Comparison of ENCODE assay signal across 31 cellular contexts in genomic region chr14:76597387-76597786, GRCh38.
"Had no signal": no experiment of that assay in that cellular context is flagged by ENCODE, and none has a peak within 500 bp of the region (broad histone marks: within the 10 kb centered on the region; RNA-seq: fewer than 3 reads in every experiment).

No MANE protein-coding gene starts in this region.

- DNase-seq: activated CD4-positive, alpha-beta memory T cell treated with anti-CD3 and anti-CD28 coated beads for 36 hours; activated CD4-positive, alpha-beta T cell treated with anti-CD3 and anti-CD28 coated beads, Interleukin-2, amount 10 ng/mL, durations not matched to agents 7 days and 5 days; activated CD4-positive, CD25-positive, alpha-beta regulatory T cell; activated CD8-positive, alpha-beta memory T cell treated with anti-CD3 and anti-CD28 coated beads for 24 hours; activated effector memory CD4-positive, alpha-beta T cell treated with anti-CD3 and anti-CD28 coated beads, Interleukin-2, amount 50 U/mL, for 16 hours; activated naive CD4-positive, alpha-beta T cell treated with Interleukin-2 at 50 U/mL for 16 hours; activated naive CD8-positive, alpha-beta T cell treated with anti-CD3 and anti-CD28 coated beads, Interleukin-2, amount 50 U/mL, for 24 hours; activated T-cell treated with anti-CD3 and anti-CD28 coated beads, Interleukin-2, amount 50 U/mL, for 4 hours; amniotic stem cell; Karpas-422; MM.1S; NCI-H1105; NCI-H1436 treated with DMSO at 0.1 percent for 48 hours; NCI-H187 treated with DMSO at 0.1 percent for 48 hours; NCI-H2107; NCI-H2171 treated with DMSO at 0.1 percent for 48 hours; NCI-H226; NCI-H510A; NCI-H526 treated with DMSO at 0.1 percent for 48 hours; NCI-H82; RPMI8226; T-cell; T-helper 2 cell; T1000 had no signal

- H3K9me3 ChIP-seq: ascending aorta had no signal

- H3K27ac ChIP-seq: ascending aorta, SK-N-MC, VCaP had no signal

- ATAC-seq: activated naive CD4-positive, alpha-beta T cell treated with anti-CD3 and anti-CD28 coated beads, Interleukin-2, amount 50 U/mL, for 72 hours; activated naive CD8-positive, alpha-beta T cell treated with anti-CD3 and anti-CD28 coated beads, Interleukin-2, amount 50 U/mL, for 24 hours; activated T-cell treated with anti-CD3 and anti-CD28 coated beads, Interleukin-2, amount 50 U/mL, for 4 hours; K562; Panc1; Right ventricle myocardium inferior; T-cell had no signal

- H3K4me3 ChIP-seq: ascending aorta, K562, SK-N-MC had no signal

- H3K36me3 ChIP-seq: ascending aorta had no signal

- H3K27me3 ChIP-seq: ascending aorta had no signal

- H3K4me1 ChIP-seq: ascending aorta had no signal
